ENCODE assay signal across 8 cellular contexts in genomic region chr14:90815567-90815816, GRCh38. TPM values are rescaled to one million over a fixed set of nuclear protein-coding genes. Genes with fewer than 3 reads are reported as not detected.
A peak's percentile ranks its signal among the peaks of the same experiment; 100 is the strongest.
DNase-seq lines count a peak whose midpoint lies in the region; ATAC-seq and TF ChIP-seq lines count a peak whose summit lies in the region.

No MANE protein-coding gene starts in this region.

- no peaks in the 10 kb centered on the region for H3K36me3 ChIP-seq in heart left ventricle
- H3K36me3 ChIP-seq in adrenal gland (replicated peaks in 1 of 2): no peaks in the 10 kb centered on the region

- no peak for TF ChIP-seq POLR2A in heart left ventricle (IDR thresholded peaks at IDR 0.05)
- TF ChIP-seq POLR2A in adrenal gland (IDR thresholded peaks at IDR 0.05): no peak

- WGBS in heart left ventricle, 4 donors: 2 to 14% (median 8%) methylated on average over 6 of the region's 6 CpGs
- WGBS in adrenal gland, 4 donors: 18 to 26% (median 25%) methylated on average over 6 of the region's 6 CpGs

- H3K27ac ChIP-seq in heart left ventricle (peak overlapping the region in 4 of 12 donors; percentile 50 to 68 (median 60)), coronary artery (peak overlapping the region in 1 of 2 donors; percentile 72), adrenal gland (no peak overlapping the region)

- peak overlapping the region in 4 of 6 donors; percentile 2 to 87 (median 42) for H3K27ac Mint-ChIP-seq in naive B cell

- H3K27me3 ChIP-seq in heart left ventricle: no peaks in the 10 kb centered on the region
- H3K27me3 ChIP-seq in adrenal gland: no peaks in the 10 kb centered on the region

- no peaks in the 10 kb centered on the region for H3K36me3 Mint-ChIP-seq in naive B cell

- intact Hi-C loops in heart left ventricle (cut with DNase I): loop anchor here in 4 of 10 donors (5.0 to 10.0 kb wide), 3 partner anchors 51 to 93 kb away; no protein-coding TSS in a partner anchor
- intact Hi-C loops in cardiac septum (cut with DNase I): loop anchor here (5.0 kb wide), 1 partner anchor 98 kb away; no protein-coding TSS in a partner anchor
- intact Hi-C loops in adrenal gland (cut with DNase I): no loop called here

- ATAC-seq in heart left ventricle: peak in 1 of 4 donors; percentile 4
- ATAC-seq in naive B cell (ENCODE audit: low read depth in 2 of 2): no peak
- no peak for ATAC-seq in HG02678 (IDR thresholded peaks at IDR 0.05; ENCODE audit: unreplicated experiment)

- peaks cover 0 to 2% (median 0%) of the 10 kb centered on the region in 7 donors for H3K9me3 Mint-ChIP-seq in naive B cell

- no peaks in the 10 kb centered on the region for H3K9me3 ChIP-seq in heart left ventricle
- no peaks in the 10 kb centered on the region for H3K9me3 ChIP-seq in adrenal gland (replicated peaks in 1 of 3)

- DNase-seq in heart left ventricle (peak in 1 of 5 donors; percentile 27), cardiac septum (ENCODE audit: low spot score) (no peak), coronary artery (ENCODE audit: low spot score) (no peak), naive B cell (no peak), cerebellar nuclear complex (lab: John Stamatoyannopoulos, UW) (no peak), adrenal gland (no peak), HPDE6-E6E7 (ENCODE audit: extremely low spot score) (no peak)

- TF ChIP-seq CTCF in heart left ventricle (IDR thresholded peaks at IDR 0.05) (no peak), coronary artery (IDR thresholded peaks at IDR 0.05) (no peak), adrenal gland (IDR thresholded peaks at IDR 0.05) (no peak)

- H3K4me1 Mint-ChIP-seq in naive B cell: peaks cover 5 to 6% (median 6%) of the 10 kb centered on the region in 3 donors

- peak overlapping the region; percentile 56 to 97 (median 79) for H3K4me3 ChIP-seq in heart left ventricle
- peak overlapping the region; percentile 91 for H3K4me3 ChIP-seq in coronary artery
- peak overlapping the region in 2 of 4 donors; percentile 37 to 85 for H3K4me3 ChIP-seq in adrenal gland

- peaks cover 4 to 17% (median 15%) of the 10 kb centered on the region in 3 donors for H3K27me3 Mint-ChIP-seq in naive B cell

- H3K4me1 ChIP-seq in heart left ventricle: peaks cover 2 to 39% (median 16%) of the 10 kb centered on the region in 12 donors
- H3K4me1 ChIP-seq in adrenal gland (replicated peaks in 1 of 2): peaks cover 4 to 14% of the 10 kb centered on the region in 2 donors

- H3K4me3 Mint-ChIP-seq in naive B cell: peak overlapping the region; percentile 54 to 95 (median 84)

RNA-seq across cellular contexts. Expression of gene TTC7B, which starts 0.7 kb away (rescaled TPM):
- 10 to 100 TPM; 54.5 to 76.1 (median 67.9) TPM for total RNA-seq in heart left ventricle
- polyA plus RNA-seq in heart left ventricle: 10 to 100 TPM; 20.3 to 38.6 TPM
- total RNA-seq in cardiac septum: 64.9 TPM
- 1 to 10 TPM in 1 of 6 donors, under 1 TPM in 1, not detected in 4; 0.39 to 1.2 TPM for polyA plus RNA-seq in naive B cell (ENCODE audit: low read depth in 6 of 6)
- 10 to 100 TPM; 13.6 to 58.4 (median 26.0) TPM for total RNA-seq in adrenal gland
- polyA plus RNA-seq in adrenal gland: 10 to 100 TPM in 2 of 3 donors, 1 to 10 TPM in 1; 10.0 to 13.6 (median 11.7) TPM
